20 cellular contexts compared by ENCODE assay signal in the genomic region with DNA sequence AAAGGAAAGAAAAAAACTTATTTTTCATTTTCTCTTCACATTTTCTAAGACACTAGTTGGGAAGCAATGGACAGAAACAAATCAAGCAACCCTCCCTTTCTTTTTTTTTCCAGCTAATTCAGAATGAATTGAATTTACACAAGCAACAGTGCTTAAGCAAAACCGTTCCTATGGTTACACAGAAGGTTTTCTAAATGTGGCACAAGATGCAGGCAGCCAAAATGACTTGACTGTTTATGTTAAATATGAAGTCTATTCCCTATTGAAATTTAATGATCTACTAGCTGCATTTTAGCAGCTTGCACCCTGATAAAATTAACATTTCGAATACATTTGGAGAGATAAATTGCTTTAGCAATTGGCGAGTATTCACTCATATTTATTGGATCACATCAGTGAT.
DNase-seq lines count a peak whose midpoint lies in the region; ATAC-seq lines count a peak whose summit lies in the region.
"Had no signal": no experiment of that assay in that cellular context is flagged by ENCODE, and none has a peak within 500 bp of the region (broad histone marks: within the 10 kb centered on the region; RNA-seq: fewer than 3 reads in every experiment).

No MANE protein-coding gene starts in this region.

- no peak overlapping the region for H2AK5ac ChIP-seq in neuronal stem cell (ENCODE audit: low read depth, low read length)

- WGBS in neuronal stem cell (ENCODE audit: extremely low coverage in 2 of 2, insufficient read length in 2 of 2, insufficient replicate concordance in 1 of 2), 2 donors: no CpG with 5 or more reads among the region's 3 CpGs

- no peak overlapping the region for H2BK5ac ChIP-seq in neuronal stem cell (ENCODE audit: low read length)

- no peak overlapping the region for H4K8ac ChIP-seq in neuronal stem cell (ENCODE audit: low read depth, low read length)

- H4K91ac ChIP-seq in neuronal stem cell (ENCODE audit: low read depth, low read length, poor library complexity): no peak overlapping the region

- DNase-seq in NCI-H1092 treated with DMSO at 0.1 percent for 48 hours (lab: John Stamatoyannopoulos, UW): peak; percentile 48
- no peak for DNase-seq in NCI-H1092 (lab: John Stamatoyannopoulos, UW)
- peak; percentile 56 for DNase-seq in NCI-H774 (lab: John Stamatoyannopoulos, UW)
- peak; percentile 78 for DNase-seq in fibroblast of gingiva (ENCODE audit: low read depth)
- DNase-seq in neuronal stem cell (ENCODE audit: low spot score): no peak
- no peak for DNase-seq in NOMO-1 (lab: John Stamatoyannopoulos, UW; ENCODE audit: unreplicated experiment in 2 of 2)
- DNase-seq in EL: no peak
- DNase-seq: activated CD4-positive, CD25-positive, alpha-beta regulatory T cell; activated CD8-positive, alpha-beta T cell treated with anti-CD3 and anti-CD28 coated beads, Interleukin-2, amount 10 ng/mL, durations not matched to agents 7 days and 5 days; activated naive CD4-positive, alpha-beta T cell treated with anti-CD3 and anti-CD28 coated beads for 36 hours; activated T-cell treated with anti-CD3 and anti-CD28 coated beads, Interleukin-2, amount 50 U/mL, for 24 hours; aorta; NCI-H1105 treated with DMSO at 0.1 percent for 48 hours; right cardiac atrium; RPMI8226; stimulated activated CD8-positive, alpha-beta memory T cell treated with anti-CD3 and anti-CD28 coated beads, Interleukin-4, amount 100 ng/mL, for 48 hours; T1000 had no signal

- no peak overlapping the region for H2BK15ac ChIP-seq in neuronal stem cell (ENCODE audit: low read length)

- no peak overlapping the region for H3K4me3 ChIP-seq in neuronal stem cell (ENCODE audit: low read length in 2 of 2)
- H3K4me3 ChIP-seq: BLaER1 had no signal

- no peak for ATAC-seq in HG02623 (IDR thresholded peaks at IDR 0.05; ENCODE audit: unreplicated experiment)
- ATAC-seq: activated CD8-positive, alpha-beta T cell treated with anti-CD3 and anti-CD28 coated beads, Interleukin-2, amount 10 ng/mL, durations not matched to agents 7 days and 5 days; HCT116; right cardiac atrium had no signal

- H3K18ac ChIP-seq in neuronal stem cell (ENCODE audit: low read length): no peak overlapping the region

- H3K27ac ChIP-seq in neuronal stem cell (replicated peaks; ENCODE audit: low read length): no peak overlapping the region
- H3K27ac ChIP-seq: BLaER1 had no signal

- H3K4me2 ChIP-seq in neuronal stem cell (ENCODE audit: insufficient read depth, low read length, poor library complexity, severe bottlenecking): no peak overlapping the region
- H3K4me2 ChIP-seq: BLaER1 had no signal

- no peaks in the 10 kb centered on the region for H3K9me3 ChIP-seq in neuronal stem cell (replicated peaks in 1 of 2; ENCODE audit: control insufficient read depth in 2 of 2, insufficient read depth in 1 of 2, low read depth in 1 of 2, low read length in 2 of 2)

- no peak overlapping the region for H3K4ac ChIP-seq in neuronal stem cell (ENCODE audit: low read length)

- H3K4me1 ChIP-seq in neuronal stem cell (ENCODE audit: control insufficient read depth in 2 of 2, insufficient read depth in 1 of 2, low read depth in 1 of 2, low read length in 2 of 2): peaks cover 0 to 7% of the 10 kb centered on the region in 2 donors

- peak overlapping the region; percentile 21 for H2AFZ ChIP-seq in neuronal stem cell (ENCODE audit: low read length)

- H3K9ac ChIP-seq in neuronal stem cell (ENCODE audit: low read depth, low read length, poor library complexity): no peak overlapping the region
- H3K9ac ChIP-seq: BLaER1 had no signal

- no peak overlapping the region for H2BK120ac ChIP-seq in neuronal stem cell (ENCODE audit: low read depth, low read length)

- no peak overlapping the region for H2BK12ac ChIP-seq in neuronal stem cell (ENCODE audit: low read length)

- no peak overlapping the region for H3K23ac ChIP-seq in neuronal stem cell (ENCODE audit: low read depth, low read length, poor library complexity)

- H3K79me1 ChIP-seq in neuronal stem cell (ENCODE audit: low read depth, low read length): no peaks in the 10 kb centered on the region

- H3K27me3 ChIP-seq in neuronal stem cell (ENCODE audit: control insufficient read depth in 3 of 3, insufficient read depth in 3 of 3, low read depth in 1 of 3, low read length in 3 of 3): no peaks in the 10 kb centered on the region
- H3K27me3 ChIP-seq: BLaER1 had no signal

- no peaks in the 10 kb centered on the region for H3K36me3 ChIP-seq in neuronal stem cell (replicated peaks in 1 of 2; ENCODE audit: control insufficient read depth in 2 of 2, insufficient read depth in 2 of 2, low read length in 2 of 2)
- H3K36me3 ChIP-seq: BLaER1 had no signal

- H3K14ac ChIP-seq in neuronal stem cell (ENCODE audit: low read length): no peak overlapping the region

Comparison
In these comparisons a context has a peak if more than half of its experiments do, and no peak if none do; other contexts are left out.
1. DNase-seq: peak in NCI-H1092 treated with DMSO at 0.1 percent for 48 hours (single experiment), NCI-H774 (single experiment) and fibroblast of gingiva (single experiment); none in NCI-H1092 (single experiment), neuronal stem cell (single experiment), NOMO-1 (0 of 2) and EL (single experiment).